ENCODE assay signal across 1 cellular context in genomic region chr14:93984987-93985410, GRCh38.
TF ChIP-seq lines count a peak whose summit lies in the region.

No MANE protein-coding gene starts in this region.

TF ChIP-seq in K562, 482 proteins besides CTCF, POLR2A, EP300 and RAD21:
- TF ChIP-seq TAF9B (IDR thresholded peaks at IDR 0.05; ENCODE audit: partially characterized antibody): no peak
- peak in 1 of 2 experiments; percentile 28 for TF ChIP-seq E2F6 (IDR thresholded peaks at IDR 0.05; ENCODE audit: borderline replicate concordance in 1 of 2, extremely low read depth in 1 of 2, insufficient read depth in 1 of 2, insufficient read length in 1 of 2, low read depth in 1 of 2, low read length in 1 of 2, poor library complexity in 1 of 2, severe bottlenecking in 1 of 2)
- TF ChIP-seq, protein P1, sequence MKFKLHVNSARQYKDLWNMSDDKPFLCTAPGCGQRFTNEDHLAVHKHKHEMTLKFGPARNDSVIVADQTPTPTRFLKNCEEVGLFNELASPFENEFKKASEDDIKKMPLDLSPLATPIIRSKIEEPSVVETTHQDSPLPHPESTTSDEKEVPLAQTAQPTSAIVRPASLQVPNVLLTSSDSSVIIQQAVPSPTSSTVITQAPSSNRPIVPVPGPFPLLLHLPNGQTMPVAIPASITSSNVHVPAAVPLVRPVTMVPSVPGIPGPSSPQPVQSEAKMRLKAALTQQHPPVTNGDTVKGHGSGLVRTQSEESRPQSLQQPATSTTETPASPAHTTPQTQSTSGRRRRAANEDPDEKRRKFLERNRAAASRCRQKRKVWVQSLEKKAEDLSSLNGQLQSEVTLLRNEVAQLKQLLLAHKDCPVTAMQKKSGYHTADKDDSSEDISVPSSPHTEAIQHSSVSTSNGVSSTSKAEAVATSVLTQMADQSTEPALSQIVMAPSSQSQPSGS (CRISPR knock-in tag; IDR thresholded peaks at IDR 0.05): no peak
- no peak for TF ChIP-seq AFF4 (CRISPR knock-in tag; IDR thresholded peaks at IDR 0.05)
- no peak for TF ChIP-seq STAT5A (IDR thresholded peaks at IDR 0.05; ENCODE audit: borderline replicate concordance, low read length)
- TF ChIP-seq ZNF740 (CRISPR knock-in tag; IDR thresholded peaks at IDR 0.05): no peak
- TF ChIP-seq ZNF740 (tag; IDR thresholded peaks at IDR 0.05): no peak
- TF ChIP-seq, protein P2, sequence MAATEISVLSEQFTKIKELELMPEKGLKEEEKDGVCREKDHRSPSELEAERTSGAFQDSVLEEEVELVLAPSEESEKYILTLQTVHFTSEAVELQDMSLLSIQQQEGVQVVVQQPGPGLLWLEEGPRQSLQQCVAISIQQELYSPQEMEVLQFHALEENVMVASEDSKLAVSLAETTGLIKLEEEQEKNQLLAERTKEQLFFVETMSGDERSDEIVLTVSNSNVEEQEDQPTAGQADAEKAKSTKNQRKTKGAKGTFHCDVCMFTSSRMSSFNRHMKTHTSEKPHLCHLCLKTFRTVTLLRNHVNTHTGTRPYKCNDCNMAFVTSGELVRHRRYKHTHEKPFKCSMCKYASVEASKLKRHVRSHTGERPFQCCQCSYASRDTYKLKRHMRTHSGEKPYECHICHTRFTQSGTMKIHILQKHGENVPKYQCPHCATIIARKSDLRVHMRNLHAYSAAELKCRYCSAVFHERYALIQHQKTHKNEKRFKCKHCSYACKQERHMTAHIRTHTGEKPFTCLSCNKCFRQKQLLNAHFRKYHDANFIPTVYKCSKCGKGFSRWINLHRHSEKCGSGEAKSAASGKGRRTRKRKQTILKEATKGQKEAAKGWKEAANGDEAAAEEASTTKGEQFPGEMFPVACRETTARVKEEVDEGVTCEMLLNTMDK (IDR thresholded peaks at IDR 0.05; ENCODE audit: borderline replicate concordance, insufficient read depth, low read depth, low read length, poor library complexity, severe bottlenecking): peak; percentile 64
